In genomic region chr6:32933661-32934085, GRCh38 we compare ENCODE assay signal across 8 cellular contexts. TPM values are rescaled to one million over a fixed set of nuclear protein-coding genes. Genes with fewer than 3 reads are reported as not detected.
A peak's percentile ranks its signal among the peaks of the same experiment; 100 is the strongest.
DNase-seq lines count a peak whose midpoint lies in the region; ATAC-seq and TF ChIP-seq lines count a peak whose summit lies in the region.

No MANE protein-coding gene starts in this region.

- peaks cover 7% of the 10 kb centered on the region for H3K36me3 Mint-ChIP-seq in CD4-positive, alpha-beta T cell (ENCODE audit: low read depth)
- no peaks in the 10 kb centered on the region for H3K36me3 Mint-ChIP-seq in activated T-cell treated with anti-CD3 and anti-CD28 coated beads, Interleukin-2, amount 50 U/mL, for 24 hours (ENCODE audit: low read depth)

- H3F3A ChIP-seq in PC-3 (ENCODE audit: low read length, unreplicated experiment) (no peaks in the 10 kb centered on the region), neural cell (ENCODE audit: insufficient read depth, low read length, poor library complexity, severe bottlenecking) (no peaks in the 10 kb centered on the region)

- no peak overlapping the region for H3K27ac ChIP-seq in CD4-positive, alpha-beta T cell (ENCODE audit: low read depth, low read length)
- H3K27ac ChIP-seq in PC-3 (ENCODE audit: low read length) (no peak overlapping the region), fibroblast of lung (ENCODE audit: insufficient read depth, low read length) (no peak overlapping the region), neural cell (ENCODE audit: low read length) (no peak overlapping the region), stomach (no peak overlapping the region)

- H2AFZ ChIP-seq in PC-3 (ENCODE audit: low read length) (no peak overlapping the region), fibroblast of lung (ENCODE audit: low read length) (no peak overlapping the region), neural cell (ENCODE audit: low read depth, low read length) (no peak overlapping the region)

- peaks cover 6% of the 10 kb centered on the region for H3K4me1 Mint-ChIP-seq in CD4-positive, alpha-beta T cell (ENCODE audit: low read depth)
- peaks cover 5% of the 10 kb centered on the region for H3K4me1 Mint-ChIP-seq in activated T-cell treated with anti-CD3 and anti-CD28 coated beads, Interleukin-2, amount 50 U/mL, for 24 hours (ENCODE audit: low read depth)

- no peak for TF ChIP-seq POLR2A in stomach (IDR thresholded peaks at IDR 0.05)

- no TSS peak for BruUV-seq in PC-3 (replicated peaks; lab: Mats Ljungman, UMichigan)

- POLR2A ChIA-PET in CD4-positive, alpha-beta T cell (lab: Charles Lee), result interaction anchor here (0.6 to 4.0 kb wide), 15 partner anchors 11 to 51 kb away, joined by 3 to 77 read pairs (median 7); partner anchors contain the start of genes BRD2 and HLA-DMA
- POLR2A ChIA-PET in PC-3 (lab: Charles Lee; ENCODE audit: unreplicated experiment), result interaction anchor here (0.6 to 1.0 kb wide), 2 partner anchors 41 to 51 kb away, joined by 5 read pairs; no protein-coding TSS in a partner anchor

- intact Hi-C loops in CD4-positive, alpha-beta T cell (cut with DNase I, micrococcal nuclease), result loop anchor here (1.0 to 2.0 kb wide), 6 partner anchors 15 to 51 kb away; partner anchors contain the start of gene HLA-DMA (in 1 of the 2)
- intact Hi-C loops in PC-3 (cut with micrococcal nuclease) (loop anchor here (1.0 to 5.0 kb wide), 3 partner anchors 13 to 51 kb away; no protein-coding TSS in a partner anchor), stomach (cut with DNase I; ENCODE audit: low total_unique reads) (loop anchor here (10.0 kb wide), 1 partner anchor 49 kb away; no protein-coding TSS in a partner anchor)

- peak; percentile 45 for TF ChIP-seq RAD21 in neural cell (conservative IDR thresholded peaks at IDR 0.05)

- H3K9me3 ChIP-seq in CD4-positive, alpha-beta T cell (ENCODE audit: control insufficient read depth, low read length), result no peaks in the 10 kb centered on the region
- H3K9me3 ChIP-seq in PC-3 (ENCODE audit: low read length), result no peaks in the 10 kb centered on the region
- H3K9me3 ChIP-seq in fibroblast of lung (ENCODE audit: control insufficient read depth, insufficient read depth, low read depth, low read length), result no peaks in the 10 kb centered on the region
- no peaks in the 10 kb centered on the region for H3K9me3 ChIP-seq in neural cell (ENCODE audit: low read length)
- no peaks in the 10 kb centered on the region for H3K9me3 ChIP-seq in stomach

- no peaks in the 10 kb centered on the region for H3K9me3 Mint-ChIP-seq in CD4-positive, alpha-beta T cell
- no peaks in the 10 kb centered on the region for H3K9me3 Mint-ChIP-seq in activated T-cell treated with anti-CD3 and anti-CD28 coated beads, Interleukin-2, amount 50 U/mL, for 24 hours

- 0 to 5% (median 2%) methylated on average over 3 of the region's 3 CpGs for WGBS in stomach, 5 donors

- H3K4me3 Mint-ChIP-seq in CD4-positive, alpha-beta T cell, result no peak overlapping the region
- no peak overlapping the region for H3K4me3 Mint-ChIP-seq in activated T-cell treated with anti-CD3 and anti-CD28 coated beads, Interleukin-2, amount 50 U/mL, for 24 hours

- H3K4me3 ChIP-seq in PC-3 (ENCODE audit: low read length) (no peak overlapping the region), fibroblast of lung (replicated peaks in 1 of 4; ENCODE audit: control extremely low read depth in 1 of 4, insufficient read depth in 1 of 4, low read depth in 3 of 4, low read length in 4 of 4) (no peak overlapping the region), neural cell (ENCODE audit: low read length) (no peak overlapping the region), stomach (no peak overlapping the region)

- H3K4me1 ChIP-seq in PC-3 (ENCODE audit: insufficient read depth, low read length) (no peaks in the 10 kb centered on the region), fibroblast of lung (ENCODE audit: control insufficient read depth, extremely low read depth, insufficient read depth, low read length) (no peaks in the 10 kb centered on the region), stomach (peaks cover 0 to 17% (median 0%) of the 10 kb centered on the region in 4 donors)

- no peak overlapping the region for H3K9ac ChIP-seq in PC-3 (ENCODE audit: low read length)
- no peak overlapping the region for H3K9ac ChIP-seq in fibroblast of lung (ENCODE audit: insufficient read depth, low read length)
- no peak overlapping the region for H3K9ac ChIP-seq in neural cell (ENCODE audit: low read length)

- no peak overlapping the region for H3K27ac Mint-ChIP-seq in CD4-positive, alpha-beta T cell
- no peak overlapping the region for H3K27ac Mint-ChIP-seq in activated T-cell treated with anti-CD3 and anti-CD28 coated beads, Interleukin-2, amount 50 U/mL, for 24 hours

- no peaks in the 10 kb centered on the region for H3K9me2 ChIP-seq in PC-3 (replicated peaks; ENCODE audit: low read length)
- no peaks in the 10 kb centered on the region for H3K9me2 ChIP-seq in neural cell (ENCODE audit: insufficient read depth, low read length)

- CTCF ChIA-PET in CD4-positive, alpha-beta T cell (lab: Charles Lee), result interaction anchor here (0.5 to 5.4 kb wide), 30 partner anchors 9 to 314 kb away, joined by 3 to 123 read pairs (median 4); partner anchors contain the start of genes BRD2, HLA-DMA and TAP2
- CTCF ChIA-PET in PC-3 (lab: Charles Lee), result interaction anchor here (0.6 to 2.6 kb wide), 13 partner anchors 13 to 135 kb away, joined by 3 to 74 read pairs (median 4); partner anchors contain the start of gene HLA-DMA

- peak; percentile 68 for ATAC-seq in CD4-positive, alpha-beta T cell (ENCODE audit: poor library complexity)
- ATAC-seq in PC-3 (peak; percentile 71), HG02870 (IDR thresholded peaks at IDR 0.05; ENCODE audit: unreplicated experiment) (no peak)

- H3K79me2 ChIP-seq in PC-3 (ENCODE audit: low read length) (no peaks in the 10 kb centered on the region), fibroblast of lung (ENCODE audit: control insufficient read depth, insufficient read depth, low read length) (no peaks in the 10 kb centered on the region), neural cell (replicated peaks; ENCODE audit: insufficient read depth, low read length) (no peaks in the 10 kb centered on the region)

- peak; percentile 84 for TF ChIP-seq CTCF in CD4-positive, alpha-beta T cell (IDR thresholded peaks at IDR 0.05)
- TF ChIP-seq CTCF in PC-3 (conservative IDR thresholded peaks at IDR 0.05; ENCODE audit: low read depth, low read length) (peak; percentile 92), fibroblast of lung (conservative IDR thresholded peaks at IDR 0.05 in 1 of 2, IDR thresholded peaks at IDR 0.05 in 1 of 2; ENCODE audit: low read depth in 1 of 2, low read length in 2 of 2) (peak; percentile 77 to 84), neural cell (IDR thresholded peaks at IDR 0.05; ENCODE audit: poor library complexity, severe bottlenecking) (peak; percentile 62), stomach (IDR thresholded peaks at IDR 0.05) (peak in 5 of 7 experiments; percentile 58 to 89 (median 72))

- peak; percentile 61 to 79 (median 70) for DNase-seq in CD4-positive, alpha-beta T cell
- DNase-seq in HPDE6-E6E7 (ENCODE audit: extremely low spot score) (peak; percentile 77), PC-3 (peak; percentile 80), fibroblast of lung (ENCODE audit: low read depth in 2 of 2) (peak; percentile 58 to 82), stomach (peak; percentile 86)
- DNase-seq in activated T-cell treated with anti-CD3 and anti-CD28 coated beads, Interleukin-2, amount 50 U/mL, for 24 hours, result peak; percentile 82

- H3K4me2 ChIP-seq in PC-3 (ENCODE audit: low read length) (no peak overlapping the region), fibroblast of lung (ENCODE audit: extremely low read depth, insufficient read depth, low read length) (no peak overlapping the region), neural cell (ENCODE audit: low read length) (no peak overlapping the region)

- H3K36me3 ChIP-seq in PC-3 (ENCODE audit: low read depth, low read length) (no peaks in the 10 kb centered on the region), fibroblast of lung (ENCODE audit: control insufficient read depth, insufficient read depth, low read length) (no peaks in the 10 kb centered on the region), neural cell (ENCODE audit: insufficient read depth, low read length) (no peaks in the 10 kb centered on the region), stomach (peaks cover 0 to 19% (median 0%) of the 10 kb centered on the region in 4 donors)

- no peaks in the 10 kb centered on the region for H3K27me3 ChIP-seq in CD4-positive, alpha-beta T cell (ENCODE audit: control insufficient read depth, insufficient read depth, low read length)
- H3K27me3 ChIP-seq in PC-3 (ENCODE audit: low read length), result peaks cover 44% of the 10 kb centered on the region
- peaks cover 26% of the 10 kb centered on the region for H3K27me3 ChIP-seq in fibroblast of lung (ENCODE audit: control insufficient read depth, insufficient read depth, low read length)
- H3K27me3 ChIP-seq in neural cell (ENCODE audit: insufficient read depth, low read depth, low read length), result no peaks in the 10 kb centered on the region
- H3K27me3 ChIP-seq in stomach, result no peaks in the 10 kb centered on the region

- no peaks in the 10 kb centered on the region for H3K27me3 Mint-ChIP-seq in CD4-positive, alpha-beta T cell
- H3K27me3 Mint-ChIP-seq in activated T-cell treated with anti-CD3 and anti-CD28 coated beads, Interleukin-2, amount 50 U/mL, for 24 hours, result no peaks in the 10 kb centered on the region

- TF ChIP-seq EP300 in neural cell (conservative IDR thresholded peaks at IDR 0.05; ENCODE audit: poor library complexity, severe bottlenecking) (no peak), stomach (IDR thresholded peaks at IDR 0.05) (no peak)

- H4K20me1 ChIP-seq in PC-3 (ENCODE audit: low read length) (no peaks in the 10 kb centered on the region), fibroblast of lung (ENCODE audit: control insufficient read depth, extremely low read depth, insufficient read depth, low read length) (no peaks in the 10 kb centered on the region), neural cell (ENCODE audit: insufficient read depth) (no peaks in the 10 kb centered on the region)

RNA-seq across cellular contexts. Expression of gene HLA-DMB, which starts 7.2 kb away (rescaled TPM):
- total RNA-seq in CD4-positive, alpha-beta T cell, result 1 to 10 TPM; 4.6 to 6.0 TPM
- total RNA-seq in PC-3 (2014; rRNA removed) (not detected in 2 replicates), fibroblast of lung (0.51 and 0.83 TPM in 2 replicates), stomach (10 to 100 TPM in 2 of 5 donors, 1 to 10 TPM in 2, not detected in 1; 7.6 to 27.1 (median 13.4) TPM)
- polyA plus RNA-seq in fibroblast of lung (0.28 TPM in 2 replicates), neural cell (2.9 and 4.5 TPM in 2 replicates), stomach (10 to 100 TPM in 2 of 3 donors, 1 to 10 TPM in 1; 8.1 to 25.3 (median 11.8) TPM)
- 0.09 and 0.15 TPM in 2 replicates for polyA plus RNA-seq in fibroblast of lung (2012)
- polyA minus RNA-seq in fibroblast of lung (ENCODE audit: low replicate concordance) (not detected in 2 replicates), neural cell (2.5 and 2.9 TPM in 2 replicates)

RNA-seq across cellular contexts. Expression of gene HLA-DMA, which starts 19.2 kb away (rescaled TPM):
- 10 to 100 TPM; 14.4 to 16.5 TPM for total RNA-seq in CD4-positive, alpha-beta T cell
- 1.7 and 3.0 TPM in 2 replicates for total RNA-seq in PC-3 (2014; rRNA removed)
- total RNA-seq in fibroblast of lung, result 9.8 and 12.1 TPM in 2 replicates
- polyA plus RNA-seq in fibroblast of lung, result 3.7 and 7.1 TPM in 2 replicates
- polyA plus RNA-seq in fibroblast of lung (2012), result 6.0 and 13.7 TPM in 2 replicates
- polyA minus RNA-seq in fibroblast of lung (ENCODE audit: low replicate concordance), result 4.1 and 20.2 TPM in 2 replicates
- polyA plus RNA-seq in neural cell, result 4.4 and 5.8 TPM in 2 replicates
- 0.97 and 1.0 TPM in 2 replicates for polyA minus RNA-seq in neural cell
- 100 to 1,000 TPM in 1 of 5 donors, 10 to 100 TPM in 2, 1 to 10 TPM in 1, under 1 TPM in 1; 0.87 to 129 (median 34.4) TPM for total RNA-seq in stomach
- polyA plus RNA-seq in stomach, result 10 to 100 TPM; 15.1 to 93.2 (median 30.0) TPM

RNA-seq across cellular contexts. Expression of gene BRD2, which starts 34.7 kb away (rescaled TPM):
- 100 to 1,000 TPM; 340 to 378 TPM for total RNA-seq in CD4-positive, alpha-beta T cell
- total RNA-seq in PC-3 (2014; rRNA removed) (171 and 192 TPM in 2 replicates), fibroblast of lung (59.3 and 75.6 TPM in 2 replicates), stomach (100 to 1,000 TPM; 111 to 538 (median 190) TPM)
- polyA plus RNA-seq in fibroblast of lung (126 and 154 TPM in 2 replicates), neural cell (102 and 107 TPM in 2 replicates), stomach (10 to 100 TPM; 70.7 to 78.7 (median 74.4) TPM)
- polyA plus RNA-seq in fibroblast of lung (2012), result 97.2 and 108 TPM in 2 replicates
- polyA minus RNA-seq in fibroblast of lung (ENCODE audit: low replicate concordance) (103 and 130 TPM in 2 replicates), neural cell (121 and 140 TPM in 2 replicates)
